Comparison of ENCODE assay signal across 21 cellular contexts in genomic region chr12:62899568-62900390, GRCh38. TPM values are rescaled to one million over a fixed set of nuclear protein-coding genes. Genes with fewer than 3 reads are reported as not detected.
DNase-seq lines count a peak whose midpoint lies in the region; ATAC-seq and TF ChIP-seq lines count a peak whose summit lies in the region.
"Had no signal": no experiment of that assay in that cellular context is flagged by ENCODE, and none has a peak within 500 bp of the region (broad histone marks: within the 10 kb centered on the region; RNA-seq: fewer than 3 reads in every experiment).

No MANE protein-coding gene starts in this region.

- WGBS in mesendoderm (ENCODE audit: extremely low coverage, insufficient coverage, low lambda C conversion rate): no CpG with 5 or more reads among the region's 7 CpGs

- ATAC-seq in left ventricle myocardium superior: no peak
- ATAC-seq: activated CD8-positive, alpha-beta T cell treated with anti-CD3 and anti-CD28 coated beads for 36 hours; stimulated activated naive CD8-positive, alpha-beta T cell treated with anti-CD3 and anti-CD28 coated beads, Interleukin-15, amount 100 ng/mL, for 72 hours had no signal

- no peak overlapping the region for H2BK120ac ChIP-seq in mesendoderm (ENCODE audit: low read depth, low read length)

- no peak overlapping the region for H3K4ac ChIP-seq in mesendoderm (ENCODE audit: low read depth, low read length)

- H3K79me1 ChIP-seq in mesendoderm (ENCODE audit: low read length): peaks cover 6% of the 10 kb centered on the region

- H2BK5ac ChIP-seq in mesendoderm (ENCODE audit: low read length): no peak overlapping the region

- no peaks in the 10 kb centered on the region for H3K9me3 ChIP-seq in left ventricle myocardium inferior (replicated peaks)
- H3K9me3 ChIP-seq: esophagus muscularis mucosa, spleen had no signal

- H3K9ac ChIP-seq in mesendoderm (ENCODE audit: low read length): no peak overlapping the region
- H3K9ac ChIP-seq: BLaER1 had no signal

- peak overlapping the region; percentile 18 for H4K5ac ChIP-seq in mesendoderm (ENCODE audit: low read length)

- peak overlapping the region; percentile 45 for H3K18ac ChIP-seq in mesendoderm (ENCODE audit: low read length)

- peak overlapping the region; percentile 4 for H3K23ac ChIP-seq in mesendoderm (ENCODE audit: low read length)

- H3K36me3 ChIP-seq in left ventricle myocardium inferior: no peaks in the 10 kb centered on the region
- no peaks in the 10 kb centered on the region for H3K36me3 ChIP-seq in mesendoderm (ENCODE audit: control insufficient read depth, insufficient read depth, low read length)
- H3K36me3 ChIP-seq: BLaER1, esophagus muscularis mucosa, spleen had no signal

- peak overlapping the region; percentile 45 for H3K56ac ChIP-seq in mesendoderm (ENCODE audit: low read length)

- H3K27ac ChIP-seq in left ventricle myocardium inferior (replicated peaks) (peak overlapping the region; percentile 79), caudate nucleus (ENCODE audit: low read depth, low read length) (peak overlapping the region; percentile 55), mesendoderm (ENCODE audit: low read depth, low read length) (no peak overlapping the region)
- H3K27ac ChIP-seq: BLaER1, esophagus muscularis mucosa had no signal

- no peak overlapping the region for H3K4me2 ChIP-seq in mesendoderm (ENCODE audit: low read length)
- H3K4me2 ChIP-seq: BLaER1 had no signal

- H3K4me3 ChIP-seq in left ventricle myocardium inferior (no peak overlapping the region), mesendoderm (ENCODE audit: low read length) (no peak overlapping the region)
- H3K4me3 ChIP-seq: BLaER1, esophagus muscularis mucosa, spleen had no signal

- H3K79me2 ChIP-seq in mesendoderm (ENCODE audit: control insufficient read depth, insufficient read depth, low read length): peaks cover 13% of the 10 kb centered on the region

- no peaks in the 10 kb centered on the region for H3K27me3 ChIP-seq in left ventricle myocardium inferior (ENCODE audit: low read depth)
- H3K27me3 ChIP-seq in mesendoderm (ENCODE audit: insufficient read depth, low read length, poor library complexity): no peaks in the 10 kb centered on the region
- H3K27me3 ChIP-seq: BLaER1, esophagus muscularis mucosa, spleen had no signal

- intact Hi-C loops in left ventricle myocardium inferior (cut with micrococcal nuclease): no loop called here
- intact Hi-C loops in left ventricle myocardium superior (cut with micrococcal nuclease): no loop called here

- TF ChIP-seq CTCF in left ventricle myocardium inferior (IDR thresholded peaks at IDR 0.05; ENCODE audit: borderline replicate concordance): no peak

- H3K4me1 ChIP-seq in left ventricle myocardium inferior (peaks cover 60% of the 10 kb centered on the region), mesendoderm (ENCODE audit: control insufficient read depth, low read depth, low read length) (peaks cover 6% of the 10 kb centered on the region)

- no peak overlapping the region for H2AK5ac ChIP-seq in mesendoderm (ENCODE audit: low read length)

- H4K8ac ChIP-seq in mesendoderm (ENCODE audit: low read depth, low read length): no peak overlapping the region

- no peak overlapping the region for H2BK15ac ChIP-seq in mesendoderm (replicated peaks; ENCODE audit: low read depth)

- DNase-seq in left ventricle myocardium inferior (no peak), left ventricle myocardium superior (no peak), caudate nucleus (lab: John Stamatoyannopoulos, UW) (no peak), mesendoderm (no peak), kidney glomerular epithelial cell (lab: John Stamatoyannopoulos, UW) (no peak), HUDEP-2 (lab: John Stamatoyannopoulos, UW; ENCODE audit: unreplicated experiment in 76 of 76) (no peak), NCI-H1694 treated with DMSO at 0.1 percent for 48 hours (lab: John Stamatoyannopoulos, UW) (no peak)
- DNase-seq in activated naive CD4-positive, alpha-beta T cell (lab: John Stamatoyannopoulos, UW): no peak
- DNase-seq: activated CD4-positive, CD25-positive, alpha-beta regulatory T cell; activated CD8-positive, alpha-beta T cell treated with anti-CD3 and anti-CD28 coated beads for 36 hours; activated T-cell treated with anti-CD3 and anti-CD28 coated beads, Interleukin-2, amount 50 U/mL, for 1 hour; effector CD4-positive, alpha-beta T cell; HCEC 1CT; NCI-H1105 treated with DMSO at 0.1 percent for 48 hours; NCI-H748 treated with DMSO at 0.1 percent for 48 hours; nucleus accumbens; spleen; stimulated activated CD4-positive, alpha-beta T cell treated with anti-CD3 and anti-CD28 coated beads, Interleukin-4, amount 100 ng/mL, for 24 hours; stimulated activated naive CD8-positive, alpha-beta T cell treated with anti-CD3 and anti-CD28 coated beads, Interleukin-15, amount 100 ng/mL, for 72 hours had no signal

RNA-seq across cellular contexts. Expression of gene PPM1H, which starts 35.2 kb away (rescaled TPM):
- 6.0 TPM for total RNA-seq in left ventricle myocardium inferior
- total RNA-seq in left ventricle myocardium superior: 8.5 TPM
- polyA plus RNA-seq in mesendoderm (2013, experiment 1 of 2): 15.7 TPM
- 15.2 TPM for polyA plus RNA-seq in mesendoderm (2013, experiment 2 of 2)
